8 cellular contexts compared by ENCODE assay signal in genomic region chr12:52380271-52380694, GRCh38. TPM values are rescaled to one million over a fixed set of nuclear protein-coding genes. Genes with fewer than 3 reads are reported as not detected.
DNase-seq lines count a peak whose midpoint lies in the region; ATAC-seq and TF ChIP-seq lines count a peak whose summit lies in the region.
"Had no signal": no experiment of that assay in that cellular context is flagged by ENCODE, and none has a peak within 500 bp of the region (broad histone marks: within the 10 kb centered on the region; RNA-seq: fewer than 3 reads in every experiment).

No MANE protein-coding gene starts in this region.

- DNase-seq in NCI-H69 (lab: John Stamatoyannopoulos, UW): peak; percentile 69
- peak in 8 of 10 donors; percentile 20 to 73 (median 52) for DNase-seq in dorsolateral prefrontal cortex
- peak; percentile 27 for DNase-seq in neural crest cell (ENCODE audit: low read depth, low spot score)
- no peak for DNase-seq in stimulated activated CD4-positive, alpha-beta T cell treated with anti-CD3 and anti-CD28 coated beads, Interleukin-1b, Interleukin-23, amount 100 ng/mL, for 48 hours

- no peak overlapping the region for H3K4me3 Mint-ChIP-seq in neural crest cell

- intact Hi-C loops in dorsolateral prefrontal cortex (cut with DNase I): loop anchor here (5.0 to 10.0 kb wide), 2 partner anchors 192 to 595 kb away; partner anchors contain the start of gene KRT74 (in 1 of the 2)

- H3K4me3 ChIP-seq in GM12875 (ENCODE audit: low read depth, low read length): no peak overlapping the region
- H3K4me3 ChIP-seq in dorsolateral prefrontal cortex: no peak overlapping the region

- no peaks in the 10 kb centered on the region for H3K9me3 Mint-ChIP-seq in neural crest cell

- no peaks in the 10 kb centered on the region for H3K36me3 Mint-ChIP-seq in neural crest cell (ENCODE audit: low read depth)

- no peak for ATAC-seq in HG02840 (IDR thresholded peaks at IDR 0.05; ENCODE audit: low FRiP score, unreplicated experiment)
- no peak for ATAC-seq in GM21723 (IDR thresholded peaks at IDR 0.05; ENCODE audit: unreplicated experiment)

- no peaks in the 10 kb centered on the region for H3K4me1 Mint-ChIP-seq in neural crest cell

- TF ChIP-seq CTCF in GM12875 (IDR thresholded peaks at IDR 0.05; ENCODE audit: borderline replicate concordance, insufficient read depth, low read depth, low read length) (peak; percentile 59), dorsolateral prefrontal cortex (IDR thresholded peaks at IDR 0.05 in 54 of 56, conservative IDR thresholded peaks at IDR 0.05 in 2 of 56; ENCODE audit: low read depth in 1 of 56, partially characterized antibody in 56 of 56) (peak in 53 of 56 donors; percentile 23 to 72 (median 53)), neural crest cell (conservative IDR thresholded peaks at IDR 0.05) (peak; percentile 51)

- H3K27me3 Mint-ChIP-seq in neural crest cell (ENCODE audit: low read depth): no peaks in the 10 kb centered on the region

- peaks cover 0 to 5% (median 0%) of the 10 kb centered on the region in 45 donors for H3K27me3 ChIP-seq in dorsolateral prefrontal cortex

- no peak overlapping the region for H3K27ac ChIP-seq in dorsolateral prefrontal cortex

- no peak overlapping the region for H3K27ac Mint-ChIP-seq in neural crest cell (ENCODE audit: unreplicated experiment)

RNA-seq across cellular contexts. Expression of gene KRT84, which starts 5.2 kb away (rescaled TPM):
- total RNA-seq in dorsolateral prefrontal cortex (under 1 TPM in 10 of 120 experiments, not detected in 110; 0.20 to 0.36 (median 0.24) TPM), neural crest cell (not detected in 2 replicates)
- total RNA-seq: T-helper 1 cell treated with Interleukin-12 subunit alpha and Interleukin-12 subunit beta and Interleukin-4 antibody, amounts not matched to agents 30 ng/mL and 1 ng/mL, for 36 hours had no signal

RNA-seq across cellular contexts. Expression of gene KRT85, which starts 13.0 kb away (rescaled TPM):
- not detected for total RNA-seq in dorsolateral prefrontal cortex
- not detected in 2 replicates for total RNA-seq in neural crest cell
- total RNA-seq: T-helper 1 cell treated with Interleukin-12 subunit alpha and Interleukin-12 subunit beta and Interleukin-4 antibody, amounts not matched to agents 30 ng/mL and 1 ng/mL, for 36 hours had no signal

RNA-seq across cellular contexts. Expression of gene KRT82, which starts 25.9 kb away (rescaled TPM):
- total RNA-seq in dorsolateral prefrontal cortex (under 1 TPM in 2 of 120 experiments, not detected in 118; 0.16 to 0.21 TPM), neural crest cell (not detected in 2 replicates)
- total RNA-seq: T-helper 1 cell treated with Interleukin-12 subunit alpha and Interleukin-12 subunit beta and Interleukin-4 antibody, amounts not matched to agents 30 ng/mL and 1 ng/mL, for 36 hours had no signal

RNA-seq across cellular contexts. Expression of gene KRT75, which starts 53.9 kb away (rescaled TPM):
- total RNA-seq in dorsolateral prefrontal cortex: not detected
- total RNA-seq in neural crest cell: not detected in 2 replicates
- total RNA-seq: T-helper 1 cell treated with Interleukin-12 subunit alpha and Interleukin-12 subunit beta and Interleukin-4 antibody, amounts not matched to agents 30 ng/mL and 1 ng/mL, for 36 hours had no signal

RNA-seq across cellular contexts. Expression of gene KRT83, which starts 59.1 kb away (rescaled TPM):
- total RNA-seq in dorsolateral prefrontal cortex (1 to 10 TPM in 12 of 120 experiments, under 1 TPM in 72, not detected in 36; 0.22 to 2.9 (median 0.56) TPM), neural crest cell (not detected in 2 replicates)
- total RNA-seq: T-helper 1 cell treated with Interleukin-12 subunit alpha and Interleukin-12 subunit beta and Interleukin-4 antibody, amounts not matched to agents 30 ng/mL and 1 ng/mL, for 36 hours had no signal
